In the genomic region with DNA sequence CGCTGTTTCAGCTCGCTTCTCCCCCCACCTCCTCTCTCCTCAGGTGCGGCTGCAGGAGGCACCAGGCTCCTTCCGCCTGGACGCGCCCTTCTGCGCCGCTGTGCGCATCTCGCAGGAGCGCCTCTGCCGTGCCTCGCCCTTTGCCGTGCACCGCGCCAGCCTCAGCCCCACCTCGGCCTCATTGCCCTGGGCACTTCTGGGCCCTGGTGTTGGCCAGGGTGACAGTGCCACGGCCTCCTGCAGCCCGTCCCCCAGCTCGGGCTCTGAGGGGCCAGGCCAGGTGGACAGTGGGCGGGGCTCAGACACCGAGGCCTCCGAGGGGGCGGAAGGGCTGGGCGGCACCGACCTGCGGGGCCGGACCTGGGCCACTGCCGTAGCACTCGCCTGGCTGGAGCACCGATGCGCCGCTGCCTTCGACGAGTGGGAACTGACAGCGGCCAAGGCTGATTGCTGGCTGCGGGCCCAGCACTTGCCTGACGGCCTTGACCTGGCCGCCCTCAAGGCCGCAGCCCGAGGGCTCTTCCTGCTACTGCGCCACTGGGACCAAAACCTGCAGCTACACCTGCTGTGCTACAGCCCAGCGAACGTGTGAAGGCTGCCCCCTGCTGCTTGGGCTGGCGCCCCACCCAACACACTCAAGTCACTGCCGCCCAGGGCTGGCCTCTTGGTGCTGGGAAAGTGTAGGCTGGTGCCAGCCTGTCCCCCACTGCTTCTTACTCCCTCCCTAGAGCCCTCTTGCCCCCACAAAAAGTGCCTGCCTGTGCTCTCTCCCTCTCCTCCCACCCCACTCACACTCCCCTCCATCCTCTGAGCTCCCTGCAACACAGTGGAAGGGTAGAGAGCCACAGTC, we compare ENCODE assay signal across 8 cellular contexts. TPM values are rescaled to one million over a fixed set of nuclear protein-coding genes. Genes with fewer than 3 reads are reported as not detected.
DNase-seq lines count a peak whose midpoint lies in the region; ATAC-seq and TF ChIP-seq lines count a peak whose summit lies in the region.

No MANE protein-coding gene starts in this region.

- no peak for TF ChIP-seq EP300 in tibial nerve (IDR thresholded peaks at IDR 0.05)

- H3K4me3 ChIP-seq in iPS DF 6.9 (ENCODE audit: low read length) (peak overlapping the region; percentile 20; the same call in 1 of the 2 replicates), tibial nerve (no peak overlapping the region)

- DNase-seq in Right ventricle myocardium inferior (ENCODE audit: missing footprints): no peak
- no peak for DNase-seq in cardiac septum (ENCODE audit: low spot score)
- peak; percentile 46 for DNase-seq in SK-MEL-5 (ENCODE audit: low read depth, low spot score)
- no peak for DNase-seq in iPS DF 6.9 (ENCODE audit: low read depth, low spot score)
- DNase-seq in tibial nerve (ENCODE audit: low spot score in 2 of 2): no peak
- DNase-seq in UCSD-AML1 (lab: John Stamatoyannopoulos, UW; ENCODE audit: unreplicated experiment): no peak

- H3K36me3 ChIP-seq in iPS DF 6.9 (ENCODE audit: control insufficient read depth, insufficient read depth, low read length) (peaks cover 21% of the 10 kb centered on the region; the same call in 1 of the 2 replicates), tibial nerve (peaks cover 0 to 48% (median 15%) of the 10 kb centered on the region in 3 donors)

- H3K4me1 ChIP-seq in iPS DF 6.9 (ENCODE audit: control insufficient read depth, insufficient read depth, low read length) (0 out of 2 replicates have a peak, but pooled peaks cover 4% of the 10 kb centered on the region), tibial nerve (peaks cover 0 to 11% (median 0%) of the 10 kb centered on the region in 4 donors)

- peak; percentile 61 for ATAC-seq in Right ventricle myocardium inferior
- no peak for ATAC-seq in HG03520 (IDR thresholded peaks at IDR 0.05; ENCODE audit: unreplicated experiment)
- ATAC-seq in HG02798 (IDR thresholded peaks at IDR 0.05; ENCODE audit: poor library complexity, unreplicated experiment): no peak

- peak in 2 of 5 experiments; percentile 8 to 17 for TF ChIP-seq CTCF in tibial nerve (IDR thresholded peaks at IDR 0.05)

- H3K27ac ChIP-seq in iPS DF 6.9 (ENCODE audit: low read length): no peak overlapping the region
- H3K27ac ChIP-seq in tibial nerve: no peak overlapping the region

- in situ Hi-C loops in SK-MEL-5 (cut with HindIII; ENCODE audit: low pct_unique_long_range_greater_than_20kb, low sequenced_read_pairs): no loop called here

- no CpG with 5 or more reads among the region's 46 CpGs for WGBS in iPS DF 6.9 (ENCODE audit: insufficient coverage, insufficient read length)
- WGBS in tibial nerve, 2 donors: 34 to 51% methylated on average over 14 to 22 of the region's 46 CpGs

- H3K27me3 ChIP-seq in iPS DF 6.9 (ENCODE audit: control insufficient read depth, insufficient read depth, low read length): no peaks in the 10 kb centered on the region
- no peaks in the 10 kb centered on the region for H3K27me3 ChIP-seq in tibial nerve

- H3K9me3 ChIP-seq in iPS DF 6.9 (ENCODE audit: control insufficient read depth, insufficient read depth, low read length): no peaks in the 10 kb centered on the region
- no peaks in the 10 kb centered on the region for H3K9me3 ChIP-seq in tibial nerve

- TF ChIP-seq POLR2A in tibial nerve (IDR thresholded peaks at IDR 0.05): no peak

- intact Hi-C loops in Right ventricle myocardium inferior (cut with DNase I): no loop called here
- intact Hi-C loops in cardiac septum (cut with DNase I): no loop called here

RNA-seq across cellular contexts. Expression of a gene that starts 7.1 kb away (rescaled TPM):
- total RNA-seq in Right ventricle myocardium inferior (18.4 TPM), cardiac septum (14.1 TPM), tibial nerve (10 to 100 TPM; 38.9 to 79.5 (median 58.7) TPM)
- 96.6 and 100 TPM in 2 replicates for total RNA-seq in SK-MEL-5 (2014; rRNA removed; shearing (Covaris generic))
- polyA plus RNA-seq in SK-MEL-5 (2015; cell fraction: cytosol; rRNA removed): 242 and 254 TPM in 2 replicates
- 322 and 374 TPM in 2 replicates for polyA plus RNA-seq in SK-MEL-5 (2015; cell fraction: nucleus; rRNA removed)

RNA-seq across cellular contexts. Expression of a gene that starts 7.8 kb away (rescaled TPM):
- total RNA-seq in Right ventricle myocardium inferior: 1.7 TPM
- total RNA-seq in cardiac septum: 1.5 TPM
- total RNA-seq in SK-MEL-5 (2014; rRNA removed; shearing (Covaris generic)): 16.0 and 16.5 TPM in 2 replicates
- polyA plus RNA-seq in SK-MEL-5 (2015; cell fraction: cytosol; rRNA removed): 14.0 and 18.5 TPM in 2 replicates
- polyA plus RNA-seq in SK-MEL-5 (2015; cell fraction: nucleus; rRNA removed): 3.4 and 4.0 TPM in 2 replicates
- 1 to 10 TPM in 3 of 4 donors, under 1 TPM in 1; 0.98 to 4.8 (median 2.5) TPM for total RNA-seq in tibial nerve

RNA-seq across cellular contexts. Expression of a gene that starts 12.3 kb away (rescaled TPM):
- not detected for total RNA-seq in Right ventricle myocardium inferior
- total RNA-seq in cardiac septum: not detected
- total RNA-seq in SK-MEL-5 (2014; rRNA removed; shearing (Covaris generic)): not detected in 2 replicates
- polyA plus RNA-seq in SK-MEL-5 (2015; cell fraction: cytosol; rRNA removed): 0.20 TPM in 1 of 2 replicates, not detected in the other
- 2.0 TPM in 1 of 2 replicates, not detected in the other for polyA plus RNA-seq in SK-MEL-5 (2015; cell fraction: nucleus; rRNA removed)
- 1 to 10 TPM in 1 of 4 donors, under 1 TPM in 2, not detected in 1; 0.21 to 1.8 (median 0.22) TPM for total RNA-seq in tibial nerve

RNA-seq across cellular contexts. Expression of a gene that starts 19.7 kb away (rescaled TPM):
- total RNA-seq in Right ventricle myocardium inferior (not detected), cardiac septum (0.30 TPM), tibial nerve (not detected)
- 0.35 and 0.77 TPM in 2 replicates for total RNA-seq in SK-MEL-5 (2014; rRNA removed; shearing (Covaris generic))
- polyA plus RNA-seq in SK-MEL-5 (2015; cell fraction: cytosol; rRNA removed): 0.52 and 1.00 TPM in 2 replicates
- 0.19 and 0.22 TPM in 2 replicates for polyA plus RNA-seq in SK-MEL-5 (2015; cell fraction: nucleus; rRNA removed)

RNA-seq across cellular contexts. Expression of a gene that starts 34.1 kb away (rescaled TPM):
- not detected for total RNA-seq in Right ventricle myocardium inferior
- 0.19 TPM for total RNA-seq in cardiac septum
- not detected in 2 replicates for total RNA-seq in SK-MEL-5 (2014; rRNA removed; shearing (Covaris generic))
- polyA plus RNA-seq in SK-MEL-5 (2015; cell fraction: cytosol; rRNA removed): not detected in 2 replicates
- polyA plus RNA-seq in SK-MEL-5 (2015; cell fraction: nucleus; rRNA removed): not detected in 2 replicates
- total RNA-seq in tibial nerve: not detected
